Comparison of ENCODE assay signal across 3 cellular contexts in the genomic region with DNA sequence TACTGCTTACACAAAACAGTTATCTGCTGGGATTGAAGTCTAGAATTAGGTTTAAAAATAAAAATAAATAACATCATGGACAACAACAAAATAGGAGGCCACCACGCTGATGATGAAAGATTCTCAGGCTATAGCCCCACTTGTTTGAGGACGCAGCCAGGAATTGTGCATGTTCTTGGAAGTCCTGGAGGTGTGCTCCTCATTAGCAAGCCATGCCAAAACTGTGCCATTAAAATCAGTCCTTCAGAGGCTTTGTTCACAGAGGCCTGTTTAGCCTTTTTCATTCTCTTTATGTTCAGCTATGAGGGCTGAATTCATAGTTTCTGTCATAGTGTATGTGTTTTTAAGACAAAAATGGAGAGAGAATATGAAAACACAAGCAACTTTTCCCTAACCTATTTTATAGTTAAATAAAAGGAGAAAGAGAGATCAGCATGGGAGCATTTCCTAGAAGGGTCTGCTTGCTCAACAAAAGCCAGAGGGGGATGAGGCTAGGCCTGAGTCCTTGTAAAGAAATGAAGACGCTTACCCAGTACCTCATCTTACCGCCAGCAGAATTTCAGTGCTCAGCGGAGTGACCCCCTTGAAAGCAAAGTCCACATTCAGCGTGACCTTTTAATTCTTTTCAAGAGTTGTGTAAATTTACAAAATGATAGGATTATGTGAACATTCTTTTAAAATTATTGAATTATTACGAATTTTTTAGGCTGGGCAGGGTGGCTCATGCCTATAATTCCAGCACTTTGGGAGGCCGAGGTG. TPM values are rescaled to one million over a fixed set of nuclear protein-coding genes. Genes with fewer than 3 reads are reported as not detected.
"Had no signal": no experiment of that assay in that cellular context is flagged by ENCODE, and none has a peak within 500 bp of the region (broad histone marks: within the 10 kb centered on the region; RNA-seq: fewer than 3 reads in every experiment).

No MANE protein-coding gene starts in this region.

RNA-seq across cellular contexts. Expression of a gene that starts 46.2 kb away (rescaled TPM):
- total RNA-seq: activated T-cell treated with anti-CD3 and anti-CD28 coated beads, Interleukin-2, amount 50 U/mL, for 72 hours; bronchial epithelial cell; cardiac muscle cell had no signal
